In genomic region chr12:92794814-92795213, GRCh38 we compare ENCODE assay signal across 2 cellular contexts.
TF ChIP-seq lines count a peak whose summit lies in the region.

No MANE protein-coding gene starts in this region.

TF ChIP-seq in IMR-90, 13 proteins besides CTCF, POLR2A, EP300 and RAD21 (continued from another document):
- TF ChIP-seq MXI1 (IDR thresholded peaks at IDR 0.05; ENCODE audit: borderline replicate concordance, low read depth, low read length) (no peak), FOS (IDR thresholded peaks at IDR 0.05; ENCODE audit: low read depth, low read length) (no peak), CEBPB (IDR thresholded peaks at IDR 0.05; ENCODE audit: low read depth, low read length) (0 out of 2 replicates have a peak, but pooled peaks have one; percentile 9)

TF ChIP-seq in K562, 482 proteins besides CTCF, POLR2A, EP300 and RAD21:
- peak; percentile 55 for TF ChIP-seq ATF3 (IDR thresholded peaks at IDR 0.05)
- TF ChIP-seq ATF3 (CRISPR knock-in tag; conservative IDR thresholded peaks at IDR 0.05), result no peak
- TF ChIP-seq CEBPG (CRISPR knock-in tag; IDR thresholded peaks at IDR 0.05), result no peak
- peak; percentile 20 to 54; a peak in 2 of 4 replicates for TF ChIP-seq CEBPG (tag; conservative IDR thresholded peaks at IDR 0.05 in 1 of 2, IDR thresholded peaks at IDR 0.05 in 1 of 2)
- no peak for TF ChIP-seq SMARCC2 (IDR thresholded peaks at IDR 0.05; ENCODE audit: low read depth)
- TF ChIP-seq FOXJ3 (CRISPR knock-in tag; IDR thresholded peaks at IDR 0.05), result no peak
TF ChIP-seq in K562: peak in this region for 2.
